25 cellular contexts compared by ENCODE assay signal in the genomic region with DNA sequence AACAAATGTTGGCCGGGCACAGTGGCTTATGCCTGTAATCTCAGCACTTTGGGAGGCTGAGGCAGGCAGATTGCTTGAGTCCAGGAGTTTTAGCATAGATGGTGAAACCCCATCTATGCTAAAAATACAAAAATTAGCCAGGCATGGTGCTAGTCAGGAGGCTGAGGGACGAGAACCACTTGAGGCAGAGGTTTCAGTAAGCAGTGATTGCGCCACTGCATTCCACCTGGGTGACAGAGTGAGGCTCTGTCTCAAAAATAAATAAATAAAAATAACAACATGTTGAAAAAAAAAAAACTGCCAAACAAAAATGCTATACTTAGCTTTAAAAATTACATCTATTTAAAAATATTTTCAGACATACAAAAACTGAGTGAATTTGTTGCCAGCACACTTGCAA.
"Had no signal": no experiment of that assay in that cellular context is flagged by ENCODE, and none has a peak within 500 bp of the region (broad histone marks: within the 10 kb centered on the region; RNA-seq: fewer than 3 reads in every experiment).

No MANE protein-coding gene starts in this region.

- H3K27ac ChIP-seq: body of pancreas, breast epithelium, SJCRH30 had no signal

- H3K4me1 ChIP-seq: breast epithelium, SJCRH30 had no signal

- H3K4me3 ChIP-seq: body of pancreas, breast epithelium, SJCRH30 had no signal

- H3K27me3 ChIP-seq: body of pancreas, SJCRH30 had no signal

- H3K9me3 ChIP-seq: body of pancreas, breast epithelium, SJCRH30 had no signal

- ATAC-seq: activated CD8-positive, alpha-beta T cell treated with anti-CD3 and anti-CD28 coated beads, Interleukin-2, amount 10 ng/mL, durations not matched to agents 7 days and 5 days; body of pancreas; Panc1 had no signal

- FAIRE-seq: astrocyte had no signal

- H3K36me3 ChIP-seq: breast epithelium, SJCRH30 had no signal

- DNase-seq: activated CD4-positive, alpha-beta T cell treated with anti-CD3 and anti-CD28 coated beads, Interleukin-2, amount 10 ng/mL, durations not matched to agents 24 days and 14 days; activated CD4-positive, alpha-beta T cell treated with anti-CD3 and anti-CD28 coated beads, Interleukin-2, amount 50 U/mL, for 4 hours; activated CD8-positive, alpha-beta T cell treated with anti-CD3 and anti-CD28 coated beads, Interleukin-2, amount 10 ng/mL, durations not matched to agents 7 days and 5 days; activated gamma-delta T cell; activated naive CD4-positive, alpha-beta T cell treated with Interleukin-2 at 50 U/mL for 16 hours; activated naive CD8-positive, alpha-beta T cell treated with anti-CD3 and anti-CD28 coated beads, Interleukin-2, amount 10 ng/mL, durations not matched to agents 7 days and 5 days; activated T-cell treated with anti-CD3 and anti-CD28 coated beads, Interleukin-2, amount 50 U/mL, for 24 hours; body of pancreas; caudate nucleus; cerebellar nuclear complex; NCI-H1048; NCI-H1105 treated with DMSO at 0.1 percent for 48 hours; NCI-H1436; NCI-H1694 treated with DMSO at 0.1 percent for 48 hours; NCI-H2029; NCI-H345; NCI-H510A; NCI-H526; NCI-H748 treated with DMSO at 0.1 percent for 48 hours; SHP77; SJCRH30; T1000 had no signal
